Comparison of ENCODE assay signal across 20 cellular contexts in genomic region chr5:18653216-18653752, GRCh38.
DNase-seq lines count a peak whose midpoint lies in the region; ATAC-seq lines count a peak whose summit lies in the region.
"Had no signal": no experiment of that assay in that cellular context is flagged by ENCODE, and none has a peak within 500 bp of the region (broad histone marks: within the 10 kb centered on the region; RNA-seq: fewer than 3 reads in every experiment).

No MANE protein-coding gene starts in this region.

- H3K9me3 Mint-ChIP-seq in CD4-positive, alpha-beta memory T cell = peaks cover 3 to 24% (median 10%) of the 10 kb centered on the region in 8 donors

- H3K9me3 ChIP-seq in CD4-positive, alpha-beta memory T cell (ENCODE audit: control insufficient read depth in 1 of 2, low read length in 2 of 2) = no peaks in the 10 kb centered on the region
- H3K9me3 ChIP-seq in right cardiac atrium (ENCODE audit: control insufficient read depth, low read length) = peaks cover 2% of the 10 kb centered on the region
- H3K9me3 ChIP-seq: pancreas had no signal

- no peak overlapping the region for H3K4me3 ChIP-seq in CD4-positive, alpha-beta memory T cell (ENCODE audit: low read length in 2 of 2)
- no peak overlapping the region for H3K4me3 ChIP-seq in right cardiac atrium (ENCODE audit: low read length)
- H3K4me3 ChIP-seq: pancreas, upper lobe of left lung had no signal

- H3K27ac ChIP-seq in CD4-positive, alpha-beta memory T cell (ENCODE audit: low read depth, low read length) = no peak overlapping the region
- H3K27ac ChIP-seq in right cardiac atrium (ENCODE audit: low read length) = no peak overlapping the region
- H3K27ac ChIP-seq: HL-60, KMS-11, pancreas, upper lobe of left lung had no signal

- POLR2A ChIA-PET in CD4-positive, alpha-beta memory T cell (lab: Charles Lee; ENCODE audit: partially characterized antibody) = no interaction called here

- no peaks in the 10 kb centered on the region for H3K27me3 Mint-ChIP-seq in CD4-positive, alpha-beta memory T cell
- H3K27me3 Mint-ChIP-seq: activated CD8-positive, alpha-beta memory T cell treated with anti-CD3 and anti-CD28 coated beads, Interleukin-2, amount 10 ng/mL, durations not matched to agents 7 days and 5 days; CD4-positive, alpha-beta T cell had no signal

- no peak overlapping the region for H3K27ac Mint-ChIP-seq in CD4-positive, alpha-beta memory T cell
- H3K27ac Mint-ChIP-seq: activated B cell treated with CpG ODN at 0.5 μM for 24 hours; activated CD8-positive, alpha-beta memory T cell treated with anti-CD3 and anti-CD28 coated beads, Interleukin-2, amount 10 ng/mL, durations not matched to agents 7 days and 5 days; CD4-positive, alpha-beta T cell; T-helper 1 cell treated with Interleukin-12 subunit alpha and Interleukin-12 subunit beta and Interleukin-4 antibody, amounts not matched to agents 30 μg/mL and 1 μg/mL, for 36 hours had no signal

- whole genome bisulfite sequencing in right cardiac atrium = 96% methylated on average over 1 of the region's 1 CpG

- H3K36me3 Mint-ChIP-seq in CD4-positive, alpha-beta memory T cell = no peaks in the 10 kb centered on the region
- H3K36me3 Mint-ChIP-seq: activated CD8-positive, alpha-beta memory T cell treated with anti-CD3 and anti-CD28 coated beads, Interleukin-2, amount 10 ng/mL, durations not matched to agents 7 days and 5 days had no signal

- ATAC-seq in GM18502 (IDR thresholded peaks at IDR 0.05; ENCODE audit: poor library complexity, unreplicated experiment) (peak; percentile 94), GM19452 (IDR thresholded peaks at IDR 0.05; ENCODE audit: unreplicated experiment) (peak; percentile 73), HG02885 (IDR thresholded peaks at IDR 0.05; ENCODE audit: poor library complexity, unreplicated experiment) (peak; percentile 82), HG03565 (IDR thresholded peaks at IDR 0.05; ENCODE audit: unreplicated experiment) (peak; percentile 63), HG03460 (IDR thresholded peaks at IDR 0.05; ENCODE audit: unreplicated experiment) (no peak), right cardiac atrium (no peak)
- ATAC-seq: activated CD8-positive, alpha-beta memory T cell treated with anti-CD3 and anti-CD28 coated beads, Interleukin-2, amount 10 ng/mL, durations not matched to agents 7 days and 5 days; pancreas had no signal

- no peaks in the 10 kb centered on the region for H3K4me1 ChIP-seq in CD4-positive, alpha-beta memory T cell (ENCODE audit: insufficient read depth, low read length)
- H3K4me1 ChIP-seq in right cardiac atrium (ENCODE audit: control insufficient read depth, insufficient read depth, low read length) = no peaks in the 10 kb centered on the region
- H3K4me1 ChIP-seq: pancreas, upper lobe of left lung had no signal

- no peak overlapping the region for H3K4me3 Mint-ChIP-seq in CD4-positive, alpha-beta memory T cell
- H3K4me3 Mint-ChIP-seq: activated B cell treated with CpG ODN at 0.5 μM for 24 hours; activated CD8-positive, alpha-beta memory T cell treated with anti-CD3 and anti-CD28 coated beads, Interleukin-2, amount 10 ng/mL, durations not matched to agents 7 days and 5 days; CD4-positive, alpha-beta T cell; T-helper 1 cell treated with Interleukin-12 subunit alpha and Interleukin-12 subunit beta and Interleukin-4 antibody, amounts not matched to agents 30 μg/mL and 1 μg/mL, for 36 hours had no signal

- no peaks in the 10 kb centered on the region for H3K4me1 Mint-ChIP-seq in CD4-positive, alpha-beta memory T cell
- H3K4me1 Mint-ChIP-seq: activated B cell treated with CpG ODN at 0.5 μM for 24 hours; activated CD8-positive, alpha-beta memory T cell treated with anti-CD3 and anti-CD28 coated beads, Interleukin-2, amount 10 ng/mL, durations not matched to agents 7 days and 5 days had no signal

- intact Hi-C loops in CD4-positive, alpha-beta memory T cell (cut with micrococcal nuclease) = no loop called here
- intact Hi-C loops in posterior cingulate gyrus (cut with DNase I) (no loop called here), right cardiac atrium (cut with DNase I) (no loop called here)

- CTCF ChIA-PET in CD4-positive, alpha-beta memory T cell (lab: Charles Lee; ENCODE audit: partially characterized antibody) = no interaction called here

- no peaks in the 10 kb centered on the region for H3K36me3 ChIP-seq in CD4-positive, alpha-beta memory T cell (ENCODE audit: insufficient read depth, low read length)
- H3K36me3 ChIP-seq: pancreas, upper lobe of left lung had no signal

- DNase-seq in CD4-positive, alpha-beta memory T cell = no peak
- no peak for DNase-seq in posterior cingulate gyrus
- DNase-seq in right cardiac atrium = no peak
- DNase-seq: activated B cell treated with CpG ODN at 0.5 μM for 24 hours; activated CD8-positive, alpha-beta memory T cell treated with anti-CD3 and anti-CD28 coated beads, Interleukin-2, amount 10 ng/mL, durations not matched to agents 7 days and 5 days; aorta; CD4-positive, alpha-beta T cell; NCI-H2227 treated with DMSO at 0.1 percent for 48 hours; pancreas; Right ventricle myocardium superior; stimulated activated naive CD4-positive, alpha-beta T cell treated with Interleukin-2 at 50 U/mL for 16 hours; upper lobe of left lung had no signal

- H3K27me3 ChIP-seq in CD4-positive, alpha-beta memory T cell (ENCODE audit: insufficient read depth, low read length) = no peaks in the 10 kb centered on the region
- no peaks in the 10 kb centered on the region for H3K27me3 ChIP-seq in right cardiac atrium (ENCODE audit: control insufficient read depth, insufficient read depth)
- H3K27me3 ChIP-seq: pancreas, upper lobe of left lung had no signal

Comparison
In these comparisons a context has a peak if more than half of its experiments do, and no peak if none do; other contexts are left out.
1. ATAC-seq: peak in GM18502 (single experiment), GM19452 (single experiment), HG02885 (single experiment) and HG03565 (single experiment); none in HG03460 (single experiment) and right cardiac atrium (0 of 2).